11 cellular contexts compared by ENCODE assay signal in genomic region chr7:129213828-129214227, GRCh38. TPM values are rescaled to one million over a fixed set of nuclear protein-coding genes. Genes with fewer than 3 reads are reported as not detected.
DNase-seq lines count a peak whose midpoint lies in the region; ATAC-seq, FAIRE-seq and TF ChIP-seq lines count a peak whose summit lies in the region.
"Had no signal": no experiment of that assay in that cellular context is flagged by ENCODE, and none has a peak within 500 bp of the region (broad histone marks: within the 10 kb centered on the region; RNA-seq: fewer than 3 reads in every experiment).

No MANE protein-coding gene starts in this region.

- H3K4me2 ChIP-seq in OCI-LY1 (ENCODE audit: low read length), result no peak overlapping the region

- no peak for TF ChIP-seq POLR2A in stomach (IDR thresholded peaks at IDR 0.05)

- H2AFZ ChIP-seq in OCI-LY1 (ENCODE audit: low read length), result no peak overlapping the region

- H3K27ac Mint-ChIP-seq in immature natural killer cell, result no peak overlapping the region

- no peak for ATAC-seq in GM18870 (IDR thresholded peaks at IDR 0.05; ENCODE audit: unreplicated experiment)
- ATAC-seq: left ventricle myocardium superior had no signal

- FAIRE-seq in frontal cortex (lab: Jason Lieb, UNC), result no peak
- FAIRE-seq: TTC549 had no signal

- DNase-seq in BE2C (peak; percentile 44), globus pallidus (ENCODE audit: low spot score) (peak; percentile 38), immature natural killer cell (no peak), stomach (no peak), frontal cortex (ENCODE audit: low spot score in 2 of 2) (no peak)
- DNase-seq: central memory CD4-positive, alpha-beta T cell; left ventricle myocardium superior had no signal

- H3K4me1 Mint-ChIP-seq in immature natural killer cell, result peaks cover 0 to 1% of the 10 kb centered on the region in 2 donors

- H3K27ac ChIP-seq in OCI-LY1 (ENCODE audit: low read depth, low read length, poor library complexity, severe bottlenecking) (no peak overlapping the region), stomach (no peak overlapping the region)

- H3K4me1 ChIP-seq in BE2C (no peaks in the 10 kb centered on the region), OCI-LY1 (ENCODE audit: insufficient read depth, low read length, severe bottlenecking) (peaks cover 12% of the 10 kb centered on the region), stomach (peaks cover 0 to 12% (median 6%) of the 10 kb centered on the region in 4 donors)

- no peak for TF ChIP-seq EP300 in stomach (IDR thresholded peaks at IDR 0.05)

- no peaks in the 10 kb centered on the region for H3K9me3 Mint-ChIP-seq in immature natural killer cell

- no peaks in the 10 kb centered on the region for H3K79me2 ChIP-seq in OCI-LY1 (ENCODE audit: insufficient read depth, low read length)

- no peaks in the 10 kb centered on the region for H3K36me3 Mint-ChIP-seq in immature natural killer cell

- H3K4me3 ChIP-seq in BE2C (ENCODE audit: low read depth, low read length) (no peak overlapping the region), GM12875 (ENCODE audit: low read depth, low read length) (no peak overlapping the region), OCI-LY1 (ENCODE audit: low read depth, low read length, poor library complexity, severe bottlenecking) (no peak overlapping the region), stomach (no peak overlapping the region)

- 56 to 63% (median 61%) methylated on average over 15 of the region's 15 CpGs for WGBS in stomach, 5 donors

- H3K9ac ChIP-seq in OCI-LY1 (ENCODE audit: low read length), result no peak overlapping the region

- no peaks in the 10 kb centered on the region for H3K9me2 ChIP-seq in OCI-LY1 (ENCODE audit: low read depth, low read length)

- TF ChIP-seq CTCF in BE2C (IDR thresholded peaks at IDR 0.05; ENCODE audit: low read depth, low read length) (peak; percentile 33), GM12875 (IDR thresholded peaks at IDR 0.05; ENCODE audit: borderline replicate concordance, insufficient read depth, low read depth, low read length) (peak; percentile 39; the same call in 1 of the 2 replicates), OCI-LY1 (IDR thresholded peaks at IDR 0.05; ENCODE audit: low read length) (peak; percentile 64), stomach (IDR thresholded peaks at IDR 0.05) (no peak)

- H3K36me3 ChIP-seq in BE2C (no peaks in the 10 kb centered on the region), OCI-LY1 (ENCODE audit: insufficient read depth, low read length) (no peaks in the 10 kb centered on the region), stomach (peaks cover 0 to 31% (median 16%) of the 10 kb centered on the region in 4 donors)

- H3K9me3 ChIP-seq in BE2C (0 out of 2 replicates have a peak, but pooled peaks cover 3% of the 10 kb centered on the region), OCI-LY1 (ENCODE audit: low read length) (no peaks in the 10 kb centered on the region), stomach (no peaks in the 10 kb centered on the region)

- peaks cover 0 to 3% (median 2%) of the 10 kb centered on the region in 3 donors for H3K27me3 Mint-ChIP-seq in immature natural killer cell (ENCODE audit: low read depth in 3 of 3)

- no peaks in the 10 kb centered on the region for H3F3A ChIP-seq in OCI-LY1 (ENCODE audit: insufficient read depth, low read length)

- intact Hi-C loops in stomach (cut with DNase I; ENCODE audit: low total_unique reads), result loop anchor here (10.0 kb wide), 2 partner anchors 81 to 251 kb away; no protein-coding TSS in a partner anchor

- no peak overlapping the region for H3K4me3 Mint-ChIP-seq in immature natural killer cell

- H4K20me1 ChIP-seq in OCI-LY1 (ENCODE audit: insufficient read depth, low read length), result no peaks in the 10 kb centered on the region

- H3K27me3 ChIP-seq in BE2C, result no peaks in the 10 kb centered on the region
- no peaks in the 10 kb centered on the region for H3K27me3 ChIP-seq in OCI-LY1 (ENCODE audit: insufficient read depth, low read length)
- H3K27me3 ChIP-seq in stomach, result peaks cover 0 to 11% (median 0%) of the 10 kb centered on the region in 3 donors

RNA-seq across cellular contexts. Expression of gene AHCYL2, which starts 11.0 kb away (rescaled TPM):
- polyA plus RNA-seq in BE2C (2012; ENCODE audit: insufficient read depth, insufficient read length, low read depth), result 6.6 TPM
- 1 to 10 TPM; 5.7 to 6.8 (median 6.8) TPM for polyA plus RNA-seq in immature natural killer cell
- total RNA-seq in stomach, result 10 to 100 TPM; 60.3 to 87.0 (median 66.5) TPM
- polyA plus RNA-seq in stomach, result 10 to 100 TPM in 2 of 3 donors, 1 to 10 TPM in 1; 4.6 to 19.9 (median 10.2) TPM
- total RNA-seq in frontal cortex, result 15.9 TPM

RNA-seq across cellular contexts. Expression of gene SMO, which starts 25.4 kb away (rescaled TPM):
- 1.1 TPM for polyA plus RNA-seq in BE2C (2012; ENCODE audit: insufficient read depth, insufficient read length, low read depth)
- polyA plus RNA-seq in immature natural killer cell, result not detected
- total RNA-seq in stomach, result 10 to 100 TPM in 2 of 5 donors, 1 to 10 TPM in 3; 1.2 to 18.5 (median 5.7) TPM
- polyA plus RNA-seq in stomach, result 1 to 10 TPM; 1.1 to 8.2 (median 3.2) TPM
- total RNA-seq in frontal cortex, result 8.6 TPM

Comparison
In these comparisons a context has a peak if more than half of its experiments do, and no peak if none do; other contexts are left out.
1. DNase-seq: peak in BE2C (single experiment) and globus pallidus (single experiment); none in immature natural killer cell (0 of 3), stomach (single experiment) and frontal cortex (0 of 2).
2. CTCF ChIP-seq: peak in BE2C (single experiment), GM12875 (single experiment) and OCI-LY1 (single experiment); none in stomach (0 of 7).